In the genomic region with DNA sequence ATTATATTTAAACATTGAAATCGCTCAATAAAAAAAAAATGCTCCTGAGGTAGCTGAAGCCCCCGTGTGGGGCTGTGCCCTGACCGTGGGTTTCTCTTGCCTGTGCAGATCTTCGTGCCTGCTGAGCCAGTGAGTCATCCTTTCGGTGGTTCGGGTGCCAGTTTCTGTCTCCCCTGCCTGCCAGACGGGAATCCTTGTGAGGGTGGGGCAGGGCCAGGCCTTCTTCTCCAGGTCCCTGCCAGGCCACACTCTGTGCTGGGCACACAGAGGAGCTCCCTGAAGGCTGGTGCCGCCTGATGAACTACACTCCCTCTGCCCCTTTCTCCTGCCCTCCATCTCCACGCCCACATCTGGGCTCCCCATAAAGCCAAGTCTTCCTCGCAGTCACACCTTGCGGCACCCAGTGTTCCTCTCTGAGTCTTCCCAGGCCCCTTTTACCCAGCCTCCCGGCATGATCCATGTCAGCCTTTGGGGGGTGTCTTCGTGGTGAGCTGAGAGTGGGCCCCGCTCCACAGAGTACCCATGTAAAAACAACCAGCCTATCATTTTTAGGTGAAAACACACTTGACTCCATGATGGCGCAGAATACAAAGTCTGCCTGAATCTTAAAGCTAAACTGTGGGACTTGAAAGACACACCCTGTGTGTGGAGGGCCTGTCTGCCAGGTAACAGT, we compare ENCODE assay signal across 8 cellular contexts. TPM values are rescaled to one million over a fixed set of nuclear protein-coding genes. Genes with fewer than 3 reads are reported as not detected.
A peak's percentile ranks its signal among the peaks of the same experiment; 100 is the strongest.
DNase-seq lines count a peak whose midpoint lies in the region; ATAC-seq and TF ChIP-seq lines count a peak whose summit lies in the region.

No MANE protein-coding gene starts in this region.

- no peaks in the 10 kb centered on the region for H3K27me3 ChIP-seq in mammary epithelial cell (ENCODE audit: insufficient read depth, low read length)

- peak overlapping the region; percentile 14 for H3K4me2 ChIP-seq in mammary epithelial cell (ENCODE audit: insufficient read depth, low read depth, low read length)

- peak overlapping the region; percentile 64 for H3K9ac ChIP-seq in mammary epithelial cell (ENCODE audit: insufficient read depth, low read length)

- peak overlapping the region; percentile 95 for H3K27ac ChIP-seq in mammary epithelial cell (ENCODE audit: insufficient read depth, low read depth, low read length)

- ATAC-seq in SK-N-SH treated with all-trans-retinoic acid at 6 μM for 48 hours (peak; percentile 76), GM21786 (IDR thresholded peaks at IDR 0.05; ENCODE audit: unreplicated experiment) (no peak)

- dilution Hi-C loops in mammary epithelial cell (cut with HindIII; ENCODE audit: low sequenced_read_pairs) = no loop called here

- TSS peak; percentile 68 for BruUV-seq in mammary epithelial cell (replicated peaks; lab: Mats Ljungman, UMichigan)

- peak overlapping the region; percentile 35 for H2AFZ ChIP-seq in mammary epithelial cell (ENCODE audit: low read depth, low read length)

- 53% methylated on average over 8 of the region's 15 CpGs for WGBS in mammary epithelial cell (ENCODE audit: low coverage, missing lambda C conversion rate)

- peak; percentile 60 for DNase-seq in GM03348 (ENCODE audit: low spot score)
- DNase-seq in mammary epithelial cell = peak; percentile 97
- peak in 3 of 4 experiments; percentile 29 to 41 (median 31) for DNase-seq in stimulated activated CD4-positive, alpha-beta T cell treated with anti-CD3 and anti-CD28 coated beads, Interleukin-1b, Interleukin-23, amount 100 ng/mL, for 24 hours (ENCODE audit: low read depth in 4 of 4, low spot score in 1 of 4)
- DNase-seq in erythroblast (lab: John Stamatoyannopoulos, UW) = no peak
- DNase-seq in cardiac septum (ENCODE audit: low spot score) = no peak
- DNase-seq in NCI-H187 (lab: John Stamatoyannopoulos, UW) = no peak

- no peak overlapping the region for H3K4me3 ChIP-seq in mammary epithelial cell (replicated peaks in 1 of 3; ENCODE audit: insufficient read depth in 1 of 3, low read depth in 2 of 3, low read length in 3 of 3)

- intact Hi-C loops in mammary epithelial cell (cut with micrococcal nuclease) (loop anchor here (1.0 to 5.0 kb wide), 3 partner anchors 24 to 668 kb away; no protein-coding TSS in a partner anchor), cardiac septum (cut with DNase I) (no loop called here)

- no peak for TF ChIP-seq POLR2A in erythroblast (IDR thresholded peaks at IDR 0.05; ENCODE audit: low read length)

- no peak for TF ChIP-seq CTCF in mammary epithelial cell (conservative IDR thresholded peaks at IDR 0.05 in 1 of 2, IDR thresholded peaks at IDR 0.05 in 1 of 2; ENCODE audit: extremely low read depth in 1 of 2, insufficient read depth in 1 of 2, low read depth in 1 of 2, low read length in 2 of 2)

- H3K9me3 ChIP-seq in mammary epithelial cell (replicated peaks; ENCODE audit: insufficient read depth, low read length) = no peaks in the 10 kb centered on the region

- H3K79me2 ChIP-seq in mammary epithelial cell (ENCODE audit: insufficient read depth, low read length) = no peaks in the 10 kb centered on the region

- in situ Hi-C loops in mammary epithelial cell (cut with MboI; ENCODE audit: low sequenced_read_pairs in 2 of 2) = loop anchor here (5.0 to 10.0 kb wide), 4 partner anchors 32 to 188 kb away; a partner anchor contains a TSS

- no peaks in the 10 kb centered on the region for H3K36me3 ChIP-seq in mammary epithelial cell (ENCODE audit: insufficient read depth, low read length)

- H4K20me1 ChIP-seq in mammary epithelial cell (ENCODE audit: insufficient read depth, low read length) = no peaks in the 10 kb centered on the region

- CTCF ChIA-PET in mammary epithelial cell (lab: Charles Lee; ENCODE audit: low non-redundant PET) = no interaction called here

- H3K4me1 ChIP-seq in mammary epithelial cell (ENCODE audit: insufficient read depth, low read length) = peaks cover 53% of the 10 kb centered on the region

TF ChIP-seq in SK-N-SH treated with all-trans-retinoic acid at 6 μM for 48 hours, 23 proteins besides CTCF, POLR2A, EP300 and RAD21:
- TF ChIP-seq ZNF8 (CRISPR knock-in tag; IDR thresholded peaks at IDR 0.05) (no peak), ZNF70 (CRISPR knock-in tag; IDR thresholded peaks at IDR 0.05) (no peak), ARNTL (CRISPR knock-in tag; IDR thresholded peaks at IDR 0.05; ENCODE audit: borderline replicate concordance, low read depth) (no peak), ZFP30 (CRISPR knock-in tag; IDR thresholded peaks at IDR 0.05) (no peak), RARB (CRISPR knock-in tag; IDR thresholded peaks at IDR 0.05) (no peak), ISL1 (CRISPR knock-in tag; IDR thresholded peaks at IDR 0.05) (no peak), ESRRG (CRISPR knock-in tag; IDR thresholded peaks at IDR 0.05) (no peak), TOX (CRISPR knock-in tag; IDR thresholded peaks at IDR 0.05; ENCODE audit: borderline replicate concordance) (no peak), ZC3H10 (CRISPR knock-in tag; IDR thresholded peaks at IDR 0.05) (no peak)
- TF ChIP-seq, protein P1, sequence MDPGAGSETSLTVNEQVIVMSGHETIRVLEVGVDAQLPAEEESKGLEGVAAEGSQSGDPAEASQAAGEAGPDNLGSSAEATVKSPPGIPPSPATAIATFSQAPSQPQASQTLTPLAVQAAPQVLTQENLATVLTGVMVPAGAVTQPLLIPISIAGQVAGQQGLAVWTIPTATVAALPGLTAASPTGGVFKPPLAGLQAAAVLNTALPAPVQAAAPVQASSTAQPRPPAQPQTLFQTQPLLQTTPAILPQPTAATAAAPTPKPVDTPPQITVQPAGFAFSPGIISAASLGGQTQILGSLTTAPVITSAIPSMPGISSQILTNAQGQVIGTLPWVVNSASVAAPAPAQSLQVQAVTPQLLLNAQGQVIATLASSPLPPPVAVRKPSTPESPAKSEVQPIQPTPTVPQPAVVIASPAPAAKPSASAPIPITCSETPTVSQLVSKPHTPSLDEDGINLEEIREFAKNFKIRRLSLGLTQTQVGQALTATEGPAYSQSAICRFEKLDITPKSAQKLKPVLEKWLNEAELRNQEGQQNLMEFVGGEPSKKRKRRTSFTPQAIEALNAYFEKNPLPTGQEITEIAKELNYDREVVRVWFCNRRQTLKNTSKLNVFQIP (CRISPR knock-in tag; IDR thresholded peaks at IDR 0.05; ENCODE audit: borderline replicate concordance, low read depth) = no peak
- TF ChIP-seq, protein P2, sequence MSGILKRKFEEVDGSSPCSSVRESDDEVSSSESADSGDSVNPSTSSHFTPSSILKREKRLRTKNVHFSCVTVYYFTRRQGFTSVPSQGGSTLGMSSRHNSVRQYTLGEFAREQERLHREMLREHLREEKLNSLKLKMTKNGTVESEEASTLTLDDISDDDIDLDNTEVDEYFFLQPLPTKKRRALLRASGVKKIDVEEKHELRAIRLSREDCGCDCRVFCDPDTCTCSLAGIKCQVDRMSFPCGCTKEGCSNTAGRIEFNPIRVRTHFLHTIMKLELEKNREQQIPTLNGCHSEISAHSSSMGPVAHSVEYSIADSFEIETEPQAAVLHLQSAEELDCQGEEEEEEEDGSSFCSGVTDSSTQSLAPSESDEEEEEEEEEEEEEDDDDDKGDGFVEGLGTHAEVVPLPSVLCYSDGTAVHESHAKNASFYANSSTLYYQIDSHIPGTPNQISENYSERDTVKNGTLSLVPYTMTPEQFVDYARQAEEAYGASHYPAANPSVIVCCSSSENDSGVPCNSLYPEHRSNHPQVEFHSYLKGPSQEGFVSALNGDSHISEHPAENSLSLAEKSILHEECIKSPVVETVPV (CRISPR knock-in tag; IDR thresholded peaks at IDR 0.05) = no peak
- TF ChIP-seq, protein P3, sequence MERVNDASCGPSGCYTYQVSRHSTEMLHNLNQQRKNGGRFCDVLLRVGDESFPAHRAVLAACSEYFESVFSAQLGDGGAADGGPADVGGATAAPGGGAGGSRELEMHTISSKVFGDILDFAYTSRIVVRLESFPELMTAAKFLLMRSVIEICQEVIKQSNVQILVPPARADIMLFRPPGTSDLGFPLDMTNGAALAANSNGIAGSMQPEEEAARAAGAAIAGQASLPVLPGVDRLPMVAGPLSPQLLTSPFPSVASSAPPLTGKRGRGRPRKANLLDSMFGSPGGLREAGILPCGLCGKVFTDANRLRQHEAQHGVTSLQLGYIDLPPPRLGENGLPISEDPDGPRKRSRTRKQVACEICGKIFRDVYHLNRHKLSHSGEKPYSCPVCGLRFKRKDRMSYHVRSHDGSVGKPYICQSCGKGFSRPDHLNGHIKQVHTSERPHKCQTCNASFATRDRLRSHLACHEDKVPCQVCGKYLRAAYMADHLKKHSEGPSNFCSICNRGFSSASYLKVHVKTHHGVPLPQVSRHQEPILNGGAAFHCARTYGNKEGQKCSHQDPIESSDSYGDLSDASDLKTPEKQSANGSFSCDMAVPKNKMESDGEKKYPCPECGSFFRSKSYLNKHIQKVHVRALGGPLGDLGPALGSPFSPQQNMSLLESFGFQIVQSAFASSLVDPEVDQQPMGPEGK (CRISPR knock-in tag; IDR thresholded peaks at IDR 0.05; ENCODE audit: borderline replicate concordance) = no peak

RNA-seq across cellular contexts. Expression of a gene that starts 19.3 kb away (rescaled TPM):
- total RNA-seq in mammary epithelial cell = not detected
- not detected for polyA plus RNA-seq in mammary epithelial cell
- polyA minus RNA-seq in mammary epithelial cell = not detected
- 2.3 TPM for total RNA-seq in cardiac septum

RNA-seq across cellular contexts. Expression of a gene that starts 38.8 kb away (rescaled TPM):
- total RNA-seq in mammary epithelial cell (100 to 1,000 TPM; 102 to 110 TPM), cardiac septum (139 TPM)
- 91.9 TPM for polyA plus RNA-seq in mammary epithelial cell
- polyA minus RNA-seq in mammary epithelial cell = 122 TPM

Comparison
In these comparisons a context has a peak if more than half of its experiments do, and no peak if none do; other contexts are left out.
1. DNase-seq: peak in GM03348 (single experiment), mammary epithelial cell (single experiment) and stimulated activated CD4-positive, alpha-beta T cell treated with anti-CD3 and anti-CD28 coated beads, Interleukin-1b, Interleukin-23, amount 100 ng/mL, for 24 hours (3 of 4); none in erythroblast (0 of 2), cardiac septum (single experiment) and NCI-H187 (0 of 2).